20 cellular contexts compared by ENCODE assay signal in the genomic region with DNA sequence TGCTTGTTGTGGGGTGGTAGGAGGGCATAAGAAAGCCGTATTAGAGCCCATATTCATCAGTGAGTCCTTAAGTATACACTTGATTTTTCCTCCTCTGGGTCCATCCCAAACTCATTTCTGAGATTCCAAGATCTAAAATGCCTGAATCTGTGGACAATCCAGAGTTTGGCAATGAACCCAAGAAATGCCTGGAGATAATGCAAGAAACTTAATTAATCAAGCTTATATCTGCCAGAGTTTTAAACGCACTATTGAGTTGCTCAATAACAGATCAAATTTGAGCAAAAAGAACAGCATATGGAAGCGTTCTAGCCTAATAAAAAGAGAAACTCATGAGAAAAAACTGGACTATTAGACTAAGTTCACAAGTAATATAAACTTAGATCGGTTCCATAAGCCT.
A peak's percentile ranks its signal among the peaks of the same experiment; 100 is the strongest.
DNase-seq lines count a peak whose midpoint lies in the region; ATAC-seq and TF ChIP-seq lines count a peak whose summit lies in the region.
"Had no signal": no experiment of that assay in that cellular context is flagged by ENCODE, and none has a peak within 500 bp of the region (broad histone marks: within the 10 kb centered on the region; RNA-seq: fewer than 3 reads in every experiment).

No MANE protein-coding gene starts in this region.

- POLR2A ChIA-PET in SK-N-SH (lab: Yijun Ruan, JAX): no interaction called here
- POLR2A ChIA-PET in activated CD4-positive, alpha-beta memory T cell treated with anti-CD3 and anti-CD28 coated beads for 36 hours (lab: Charles Lee): no interaction called here

- H3K4me3 Mint-ChIP-seq in activated CD4-positive, alpha-beta memory T cell treated with anti-CD3 and anti-CD28 coated beads for 36 hours: no peak overlapping the region
- H3K4me3 Mint-ChIP-seq: B cell; CD8-positive, alpha-beta T cell; H9 had no signal

- DNase-seq in GM04503 (ENCODE audit: low read depth) (peak; percentile 15), SK-N-SH (no peak), fibroblast of gingiva (ENCODE audit: low read depth) (peak; percentile 72), G401 (ENCODE audit: low spot score) (no peak)
- DNase-seq in activated CD4-positive, alpha-beta memory T cell treated with anti-CD3 and anti-CD28 coated beads for 36 hours: no peak
- DNase-seq: Caco-2; CD8-positive, alpha-beta T cell; GDM1; H9; KG1; MM.1S; NCI-H2029 treated with DMSO at 0.1 percent for 48 hours; NCI-H526 treated with DMSO at 0.1 percent for 48 hours; PC-9 had no signal

- H3K36me3 ChIP-seq in SK-N-SH (replicated peaks in 1 of 2; ENCODE audit: control insufficient read depth in 1 of 2, insufficient read depth in 2 of 2, low read length in 1 of 2): no peaks in the 10 kb centered on the region
- H3K36me3 ChIP-seq: SJCRH30 had no signal

- no peak overlapping the region for H3K9ac ChIP-seq in SK-N-SH

- CTCF ChIA-PET in SK-N-SH (lab: Yijun Ruan, JAX): no interaction called here
- CTCF ChIA-PET in activated CD4-positive, alpha-beta memory T cell treated with anti-CD3 and anti-CD28 coated beads for 36 hours (lab: Charles Lee): no interaction called here

- H3K27ac ChIP-seq in SK-N-SH (ENCODE audit: low read depth in 2 of 2, low read length in 1 of 2): peak overlapping the region; percentile 6 to 55; a peak in 1 of 4 replicates
- H3K27ac ChIP-seq: C4-2B, PC-9, SJCRH30 had no signal

- ATAC-seq in GM21381 (IDR thresholded peaks at IDR 0.05; ENCODE audit: unreplicated experiment) (no peak), HG02678 (IDR thresholded peaks at IDR 0.05; ENCODE audit: unreplicated experiment) (no peak)
- ATAC-seq: CD8-positive, alpha-beta T cell; Right ventricle myocardium inferior had no signal

- H4K20me1 ChIP-seq in SK-N-SH (ENCODE audit: insufficient read depth): no peaks in the 10 kb centered on the region

- no peak overlapping the region for H3K27ac Mint-ChIP-seq in activated CD4-positive, alpha-beta memory T cell treated with anti-CD3 and anti-CD28 coated beads for 36 hours
- H3K27ac Mint-ChIP-seq: B cell; CD8-positive, alpha-beta T cell; H9 had no signal

- H3K79me2 ChIP-seq in SK-N-SH (ENCODE audit: insufficient read depth): no peaks in the 10 kb centered on the region

- H3K4me1 Mint-ChIP-seq in activated CD4-positive, alpha-beta memory T cell treated with anti-CD3 and anti-CD28 coated beads for 36 hours (ENCODE audit: low read depth): no peaks in the 10 kb centered on the region
- H3K4me1 Mint-ChIP-seq: B cell, H9 had no signal

- no peaks in the 10 kb centered on the region for H3K27me3 ChIP-seq in SK-N-SH (ENCODE audit: insufficient read depth)
- H3K27me3 ChIP-seq: SJCRH30 had no signal

- TF ChIP-seq CTCF in SK-N-SH (IDR thresholded peaks at IDR 0.05): no peak

- H3K27me3 Mint-ChIP-seq in activated CD4-positive, alpha-beta memory T cell treated with anti-CD3 and anti-CD28 coated beads for 36 hours: no peaks in the 10 kb centered on the region
- H3K27me3 Mint-ChIP-seq: B cell had no signal

- intact Hi-C loops in activated CD4-positive, alpha-beta memory T cell treated with anti-CD3 and anti-CD28 coated beads for 36 hours (cut with micrococcal nuclease): no loop called here

- TF ChIP-seq EP300 in SK-N-SH (IDR thresholded peaks at IDR 0.05; ENCODE audit: borderline replicate concordance in 1 of 2, low read depth in 1 of 2, low read length in 1 of 2): no peak

- WGBS in SK-N-SH (ENCODE audit: low lambda C conversion rate): 40% methylated on average over 4 of the region's 4 CpGs

- in situ Hi-C loops in G401 (cut with HindIII; ENCODE audit: low sequenced_read_pairs): no loop called here

- no peaks in the 10 kb centered on the region for H3K9me3 ChIP-seq in SK-N-SH
- H3K9me3 ChIP-seq: Caco-2, SJCRH30 had no signal

- peak overlapping the region; percentile 15 for H3K4me2 ChIP-seq in SK-N-SH
- H3K4me2 ChIP-seq: PC-9 had no signal

- no peak for TF ChIP-seq RAD21 in SK-N-SH (IDR thresholded peaks at IDR 0.05; ENCODE audit: low read length)

- H3K9me2 ChIP-seq in SK-N-SH: no peaks in the 10 kb centered on the region

- peaks cover 0 to 5% of the 10 kb centered on the region in 2 experiments; a peak in 2 of 4 replicates for H3K4me1 ChIP-seq in SK-N-SH (ENCODE audit: control insufficient read depth in 1 of 2, insufficient read depth in 2 of 2, low read depth in 1 of 2, low read length in 1 of 2)
- H3K4me1 ChIP-seq: Caco-2, SJCRH30 had no signal

- H3K9me3 Mint-ChIP-seq in activated CD4-positive, alpha-beta memory T cell treated with anti-CD3 and anti-CD28 coated beads for 36 hours: no peaks in the 10 kb centered on the region
- H3K9me3 Mint-ChIP-seq: CD8-positive, alpha-beta T cell; H9 had no signal

- no peak overlapping the region for H3K4me3 ChIP-seq in SK-N-SH (ENCODE audit: low read depth in 2 of 2, low read length in 1 of 2)
- H3K4me3 ChIP-seq: PC-9, SJCRH30 had no signal

- no peak overlapping the region; the same call in 1 of the 2 replicates for H2AFZ ChIP-seq in SK-N-SH (ENCODE audit: low read depth)
- H2AFZ ChIP-seq: PC-9 had no signal

- peaks cover 17% of the 10 kb centered on the region for H3F3A ChIP-seq in SK-N-SH (replicated peaks; ENCODE audit: insufficient read depth)

- H3K36me3 Mint-ChIP-seq in activated CD4-positive, alpha-beta memory T cell treated with anti-CD3 and anti-CD28 coated beads for 36 hours: no peaks in the 10 kb centered on the region
- H3K36me3 Mint-ChIP-seq: CD8-positive, alpha-beta T cell had no signal

TF ChIP-seq in SK-N-SH, 30 proteins besides CTCF, POLR2A, EP300 and RAD21:
- no peak for TF ChIP-seq TCF12 (IDR thresholded peaks at IDR 0.05)
- TF ChIP-seq JUND (IDR thresholded peaks at IDR 0.05): no peak
- no peak for TF ChIP-seq FOXJ3 (CRISPR knock-in tag; IDR thresholded peaks at IDR 0.05)
- no peak for TF ChIP-seq FOSL2 (IDR thresholded peaks at IDR 0.05; ENCODE audit: borderline replicate concordance, low read depth)
- TF ChIP-seq NRF1 (IDR thresholded peaks at IDR 0.05; ENCODE audit: low read depth, low read length): no peak
- no peak for TF ChIP-seq NFIC (IDR thresholded peaks at IDR 0.05; ENCODE audit: borderline replicate concordance)
- no peak for TF ChIP-seq TEAD4 (IDR thresholded peaks at IDR 0.05; ENCODE audit: borderline replicate concordance, insufficient read depth)
- TF ChIP-seq POLR2AphosphoS5 (IDR thresholded peaks at IDR 0.05; ENCODE audit: low read depth, low read length): no peak
- no peak for TF ChIP-seq MEF2A (IDR thresholded peaks at IDR 0.05; ENCODE audit: borderline replicate concordance, low read depth)
- TF ChIP-seq YY1 (IDR thresholded peaks at IDR 0.05; ENCODE audit: low read depth): no peak
- TF ChIP-seq FOXM1 (IDR thresholded peaks at IDR 0.05; ENCODE audit: low read depth): no peak
- no peak for TF ChIP-seq ZBTB33 (IDR thresholded peaks at IDR 0.05; ENCODE audit: borderline replicate concordance, low read depth)
- TF ChIP-seq CHD2 (IDR thresholded peaks at IDR 0.05; ENCODE audit: low read length, partially characterized antibody): no peak
- TF ChIP-seq GATA2 (CRISPR knock-in tag; IDR thresholded peaks at IDR 0.05): no peak
TF ChIP-seq in SK-N-SH: peak in this region for 0.

Comparison
In these comparisons a context has a peak if more than half of its experiments do, and no peak if none do; other contexts are left out.
1. DNase-seq: peak in GM04503 (single experiment) and fibroblast of gingiva (single experiment); none in SK-N-SH (single experiment), activated CD4-positive, alpha-beta memory T cell treated with anti-CD3 and anti-CD28 coated beads for 36 hours (single experiment) and G401 (single experiment).